In genomic region chr12:105420659-105421240, GRCh38 we compare ENCODE assay signal across 8 cellular contexts.
DNase-seq lines count a peak whose midpoint lies in the region; ATAC-seq, FAIRE-seq and TF ChIP-seq lines count a peak whose summit lies in the region.

No MANE protein-coding gene starts in this region.

- no peak overlapping the region for H3K4me3 ChIP-seq in adipocyte (ENCODE audit: low read length)
- H3K4me3 ChIP-seq in heart left ventricle, result no peak overlapping the region

- peak; percentile 58 for DNase-seq in AG08396 (ENCODE audit: low spot score)
- peak; percentile 41 for DNase-seq in GM19239 (ENCODE audit: insufficient read length, low spot score)
- DNase-seq in NCI-H1105 treated with DMSO at 0.1 percent for 48 hours (lab: John Stamatoyannopoulos, UW), result peak; percentile 80
- peak; percentile 32 for DNase-seq in SKM-1 (lab: John Stamatoyannopoulos, UW; ENCODE audit: unreplicated experiment)
- peak; percentile 90 for DNase-seq in adipocyte (ENCODE audit: low read depth)
- peak; percentile 70 to 77 (median 74) for DNase-seq in heart left ventricle
- peak; percentile 71 for DNase-seq in putamen (ENCODE audit: low spot score)
- no peak for DNase-seq in mesenteric fat pad (ENCODE audit: low spot score)

- no peaks in the 10 kb centered on the region for H3K27me3 ChIP-seq in adipocyte (replicated peaks; ENCODE audit: control insufficient read depth, insufficient read depth, low read length)
- H3K27me3 ChIP-seq in heart left ventricle, result no peaks in the 10 kb centered on the region

- no peaks in the 10 kb centered on the region for H3K9me3 ChIP-seq in adipocyte (ENCODE audit: control insufficient read depth, low read length)
- H3K9me3 ChIP-seq in heart left ventricle, result no peaks in the 10 kb centered on the region

- H3K9ac ChIP-seq in adipocyte (ENCODE audit: low read length), result no peak overlapping the region

- peak; percentile 63 to 93 (median 90) for ATAC-seq in heart left ventricle

- peak; percentile 84 to 94 (median 92) for TF ChIP-seq CTCF in heart left ventricle (IDR thresholded peaks at IDR 0.05)

- peak; percentile 86 for FAIRE-seq in GM19239 (lab: Jason Lieb, UNC)

- H3K4me1 ChIP-seq in adipocyte (ENCODE audit: control insufficient read depth, insufficient read depth, low read length), result no peaks in the 10 kb centered on the region
- H3K4me1 ChIP-seq in heart left ventricle, result peaks cover 0 to 6% (median 0%) of the 10 kb centered on the region in 12 donors

- no peak for TF ChIP-seq POLR2A in heart left ventricle (IDR thresholded peaks at IDR 0.05)

- intact Hi-C loops in heart left ventricle (cut with DNase I), result loop anchor here (1.0 to 10.0 kb wide), 18 partner anchors 134 to 862 kb away; partner anchors contain the start of gene NUAK1 (in 4 of the 10)

- peak overlapping the region in 1 of 12 donors; percentile 20 for H3K27ac ChIP-seq in heart left ventricle

- H3K36me3 ChIP-seq in adipocyte (ENCODE audit: control insufficient read depth, insufficient read depth, low read length, severe bottlenecking) (no peaks in the 10 kb centered on the region), heart left ventricle (no peaks in the 10 kb centered on the region)
